ENCODE assay signal across 8 cellular contexts in the genomic region with DNA sequence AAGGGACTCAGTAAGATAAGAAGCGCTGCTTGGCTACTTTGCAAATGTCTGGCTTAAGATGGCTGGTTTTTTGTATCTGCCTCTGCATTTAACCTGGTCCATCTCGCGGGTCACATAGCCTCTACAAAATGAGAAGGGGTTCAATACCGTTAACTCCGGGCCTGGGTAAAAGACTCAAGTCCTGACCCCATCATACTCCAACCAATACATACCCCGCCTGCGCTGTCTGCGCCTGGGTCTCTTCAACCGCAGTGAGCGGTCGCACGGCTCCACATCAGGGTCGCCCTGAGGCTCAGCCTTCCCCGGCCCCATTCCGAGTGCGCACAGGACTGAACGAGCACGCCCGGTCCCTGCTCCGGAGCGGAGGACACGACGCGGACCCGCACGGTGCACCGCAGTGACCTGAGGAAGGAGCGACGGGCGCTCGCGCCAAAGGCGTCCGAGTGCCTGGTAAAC. TPM values are rescaled to one million over a fixed set of nuclear protein-coding genes. Genes with fewer than 3 reads are reported as not detected.
DNase-seq lines count a peak whose midpoint lies in the region; ATAC-seq and TF ChIP-seq lines count a peak whose summit lies in the region.

No MANE protein-coding gene starts in this region.

- TF ChIP-seq EP300 in upper lobe of left lung (IDR thresholded peaks at IDR 0.05), result no peak

- 1 to 5% (median 1%) methylated on average over 8 to 34 of the region's 34 CpGs for WGBS in heart left ventricle, 4 donors
- 2% methylated on average over 16 of the region's 34 CpGs for WGBS in right lobe of liver (ENCODE audit: insufficient coverage, low coverage, low lambda C conversion rate, missing lambda C conversion rate)
- WGBS in upper lobe of left lung, 2 donors, result 2 to 7% methylated on average over 12 to 28 of the region's 34 CpGs

- H3K27ac ChIP-seq in heart left ventricle (peak overlapping the region in 11 of 12 donors; percentile 71 to 97 (median 92)), right lobe of liver (peak overlapping the region in 2 of 3 donors; percentile 13 to 94), upper lobe of left lung (peak overlapping the region in 3 of 4 donors; percentile 92 to 95 (median 93))

- no peaks in the 10 kb centered on the region for H3K27me3 Mint-ChIP-seq in activated naive CD8-positive, alpha-beta T cell

- H3K4me1 Mint-ChIP-seq in activated naive CD8-positive, alpha-beta T cell (ENCODE audit: low read depth), result peaks cover 20% of the 10 kb centered on the region

- TF ChIP-seq CTCF in heart left ventricle (IDR thresholded peaks at IDR 0.05) (no peak), right lobe of liver (IDR thresholded peaks at IDR 0.05) (no peak), upper lobe of left lung (IDR thresholded peaks at IDR 0.05) (no peak)

- H3K9me3 ChIP-seq in heart left ventricle (peaks cover 0 to 12% (median 3%) of the 10 kb centered on the region in 12 donors), right lobe of liver (no peaks in the 10 kb centered on the region), upper lobe of left lung (no peaks in the 10 kb centered on the region)

- peaks cover 0 to 37% (median 15%) of the 10 kb centered on the region in 12 donors for H3K4me1 ChIP-seq in heart left ventricle
- peaks cover 0 to 21% (median 5%) of the 10 kb centered on the region in 4 donors for H3K4me1 ChIP-seq in right lobe of liver
- peaks cover 13 to 28% (median 20%) of the 10 kb centered on the region in 4 donors for H3K4me1 ChIP-seq in upper lobe of left lung

- peak overlapping the region; percentile 92 for H3K4me3 Mint-ChIP-seq in activated naive CD8-positive, alpha-beta T cell

- H3K27me3 ChIP-seq in heart left ventricle (no peaks in the 10 kb centered on the region), right lobe of liver (no peaks in the 10 kb centered on the region), upper lobe of left lung (no peaks in the 10 kb centered on the region)

- H3K9me3 Mint-ChIP-seq in activated naive CD8-positive, alpha-beta T cell (ENCODE audit: low read depth), result no peaks in the 10 kb centered on the region

- intact Hi-C loops in heart left ventricle (cut with DNase I), result no loop called here
- intact Hi-C loops in Right ventricle myocardium superior (cut with DNase I), result no loop called here
- intact Hi-C loops in right lobe of liver (cut with DNase I), result no loop called here

- TF ChIP-seq POLR2A in heart left ventricle (IDR thresholded peaks at IDR 0.05) (no peak), right lobe of liver (IDR thresholded peaks at IDR 0.05) (no peak), upper lobe of left lung (IDR thresholded peaks at IDR 0.05) (no peak)

- H3K36me3 Mint-ChIP-seq in activated naive CD8-positive, alpha-beta T cell, result no peaks in the 10 kb centered on the region

- H3K27ac Mint-ChIP-seq in activated naive CD8-positive, alpha-beta T cell, result peak overlapping the region; percentile 81

- DNase-seq in heart left ventricle (no peak), Right ventricle myocardium superior (no peak), right lobe of liver (no peak), upper lobe of left lung (no peak), NCI-H748 treated with DMSO at 0.1 percent for 48 hours (lab: John Stamatoyannopoulos, UW) (no peak)

- H3K36me3 ChIP-seq in heart left ventricle, result peaks cover 0 to 19% (median 13%) of the 10 kb centered on the region in 9 donors
- peaks cover 0 to 16% (median 4%) of the 10 kb centered on the region in 4 donors for H3K36me3 ChIP-seq in right lobe of liver
- peaks cover 0 to 13% (median 7%) of the 10 kb centered on the region in 4 donors for H3K36me3 ChIP-seq in upper lobe of left lung

- H3K4me3 ChIP-seq in heart left ventricle (peak overlapping the region; percentile 80 to 98 (median 90)), right lobe of liver (peak overlapping the region; percentile 86 to 96 (median 96)), upper lobe of left lung (peak overlapping the region; percentile 9 to 96 (median 81))

- ATAC-seq in heart left ventricle (no peak), Right ventricle myocardium superior (ENCODE audit: poor library complexity) (no peak), right lobe of liver (no peak), upper lobe of left lung (ENCODE audit: low FRiP score in 2 of 2) (no peak), GM21619 (IDR thresholded peaks at IDR 0.05; ENCODE audit: unreplicated experiment) (no peak), HG02840 (IDR thresholded peaks at IDR 0.05; ENCODE audit: low FRiP score, unreplicated experiment) (no peak)

RNA-seq across cellular contexts. Expression of gene PGD, which starts 0.6 kb away (rescaled TPM):
- total RNA-seq in heart left ventricle (10 to 100 TPM; 25.0 to 95.2 (median 31.1) TPM), Right ventricle myocardium superior (34.4 TPM), right lobe of liver (100 to 1,000 TPM in 1 of 6 experiments, 10 to 100 TPM in 5; 51.9 to 151 (median 72.0) TPM), upper lobe of left lung (100 to 1,000 TPM; 118 to 211 (median 183) TPM)
- 10 to 100 TPM; 13.3 to 30.9 TPM for polyA plus RNA-seq in heart left ventricle

RNA-seq across cellular contexts. Expression of gene CENPS, which starts 31.9 kb away (rescaled TPM):
- total RNA-seq in heart left ventricle (10 to 100 TPM in 1 of 9 donors, 1 to 10 TPM in 8; 2.4 to 11.6 (median 8.5) TPM), Right ventricle myocardium superior (8.7 TPM), right lobe of liver (1 to 10 TPM; 1.8 to 9.3 (median 5.7) TPM), upper lobe of left lung (10 to 100 TPM in 5 of 6 donors, 1 to 10 TPM in 1; 1.4 to 23.0 (median 14.3) TPM)
- polyA plus RNA-seq in heart left ventricle, result 1 to 10 TPM; 6.7 to 8.2 TPM

RNA-seq across cellular contexts. Expression of gene CORT, which starts 51.5 kb away (rescaled TPM):
- total RNA-seq in heart left ventricle (under 1 TPM in 2 of 9 donors, not detected in 7; 0.19 to 0.37 TPM), Right ventricle myocardium superior (0.32 TPM), right lobe of liver (under 1 TPM in 1 of 6 experiments, not detected in 5; 0.17 TPM), upper lobe of left lung (under 1 TPM in 2 of 6 donors, not detected in 4; 0.26 to 0.59 TPM)
- polyA plus RNA-seq in heart left ventricle, result not detected
